In genomic region chr3:29683306-29683993, GRCh38 we compare ENCODE assay signal across 8 cellular contexts.
DNase-seq lines count a peak whose midpoint lies in the region; ATAC-seq and TF ChIP-seq lines count a peak whose summit lies in the region.

No MANE protein-coding gene starts in this region.

- H3K27ac ChIP-seq in colonic mucosa: no peak overlapping the region

- no peaks in the 10 kb centered on the region for H3K27me3 ChIP-seq in MG63
- H3K27me3 ChIP-seq in colonic mucosa: no peaks in the 10 kb centered on the region

- H3K4me1 ChIP-seq in colonic mucosa: no peaks in the 10 kb centered on the region

- H3K4me3 ChIP-seq in retinal pigment epithelial cell (ENCODE audit: low read length): no peak overlapping the region
- H3K4me3 ChIP-seq in MG63: no peak overlapping the region
- no peak overlapping the region for H3K4me3 ChIP-seq in colonic mucosa

- H3K36me3 ChIP-seq in MG63 (no peaks in the 10 kb centered on the region), colonic mucosa (no peaks in the 10 kb centered on the region)

- TF ChIP-seq CTCF in retinal pigment epithelial cell (conservative IDR thresholded peaks at IDR 0.05; ENCODE audit: low read depth, low read length): no peak
- no peak for TF ChIP-seq CTCF in colonic mucosa (IDR thresholded peaks at IDR 0.05)

- H3K9me3 ChIP-seq in MG63 (no peaks in the 10 kb centered on the region), colonic mucosa (no peaks in the 10 kb centered on the region)

- DNase-seq in dermis microvascular lymphatic vessel endothelial cell (ENCODE audit: low read depth in 2 of 2) (peak; percentile 21 to 82), retinal pigment epithelial cell (ENCODE audit: low read depth) (peak; percentile 45), MG63 (no peak), colonic mucosa (no peak), NCI-H1694 treated with DMSO at 0.1 percent for 48 hours (lab: John Stamatoyannopoulos, UW) (no peak), SW480 (ENCODE audit: low spot score) (no peak)

- ATAC-seq in GM21381 (IDR thresholded peaks at IDR 0.05; ENCODE audit: unreplicated experiment) (peak; percentile 48), HG03520 (IDR thresholded peaks at IDR 0.05; ENCODE audit: unreplicated experiment) (peak; percentile 48)

- no peak overlapping the region for H3K9ac ChIP-seq in colonic mucosa (ENCODE audit: low read depth in 2 of 2, low read length in 2 of 2)

- intact Hi-C loops in colonic mucosa (cut with DNase I): no loop called here

Comparison
In these comparisons a context has a peak if more than half of its experiments do, and no peak if none do; other contexts are left out.
1. DNase-seq: peak in dermis microvascular lymphatic vessel endothelial cell (2 of 2) and retinal pigment epithelial cell (single experiment); none in MG63 (single experiment), colonic mucosa (single experiment), NCI-H1694 treated with DMSO at 0.1 percent for 48 hours (single experiment) and SW480 (single experiment).